Comparison of ENCODE assay signal across 2 cellular contexts in genomic region chr1:194975913-194976312, GRCh38.
TF ChIP-seq lines count a peak whose summit lies in the region.

No MANE protein-coding gene starts in this region.

TF ChIP-seq in SK-N-SH, 30 proteins besides CTCF, POLR2A, EP300 and RAD21 (continued from another document):
- TF ChIP-seq ZBTB33 (IDR thresholded peaks at IDR 0.05; ENCODE audit: borderline replicate concordance, low read depth): no peak
- TF ChIP-seq, protein P1, sequence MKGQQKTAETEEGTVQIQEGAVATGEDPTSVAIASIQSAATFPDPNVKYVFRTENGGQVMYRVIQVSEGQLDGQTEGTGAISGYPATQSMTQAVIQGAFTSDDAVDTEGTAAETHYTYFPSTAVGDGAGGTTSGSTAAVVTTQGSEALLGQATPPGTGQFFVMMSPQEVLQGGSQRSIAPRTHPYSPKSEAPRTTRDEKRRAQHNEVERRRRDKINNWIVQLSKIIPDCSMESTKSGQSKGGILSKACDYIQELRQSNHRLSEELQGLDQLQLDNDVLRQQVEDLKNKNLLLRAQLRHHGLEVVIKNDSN (IDR thresholded peaks at IDR 0.05; ENCODE audit: borderline replicate concordance, low read depth): no peak
- TF ChIP-seq CHD2 (IDR thresholded peaks at IDR 0.05; ENCODE audit: low read length, partially characterized antibody): no peak
- TF ChIP-seq, protein P2, sequence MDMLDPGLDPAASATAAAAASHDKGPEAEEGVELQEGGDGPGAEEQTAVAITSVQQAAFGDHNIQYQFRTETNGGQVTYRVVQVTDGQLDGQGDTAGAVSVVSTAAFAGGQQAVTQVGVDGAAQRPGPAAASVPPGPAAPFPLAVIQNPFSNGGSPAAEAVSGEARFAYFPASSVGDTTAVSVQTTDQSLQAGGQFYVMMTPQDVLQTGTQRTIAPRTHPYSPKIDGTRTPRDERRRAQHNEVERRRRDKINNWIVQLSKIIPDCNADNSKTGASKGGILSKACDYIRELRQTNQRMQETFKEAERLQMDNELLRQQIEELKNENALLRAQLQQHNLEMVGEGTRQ (IDR thresholded peaks at IDR 0.05; ENCODE audit: borderline replicate concordance, low read depth, low read length): no peak
- TF ChIP-seq FOXJ3 (CRISPR knock-in tag; IDR thresholded peaks at IDR 0.05): no peak

TF ChIP-seq in SK-N-SH treated with all-trans-retinoic acid at 6 μM for 48 hours, 23 proteins besides CTCF, POLR2A, EP300 and RAD21 (continued from another document):
- TF ChIP-seq PATZ1 (CRISPR knock-in tag; IDR thresholded peaks at IDR 0.05; ENCODE audit: borderline replicate concordance) (no peak), ZC3H10 (CRISPR knock-in tag; IDR thresholded peaks at IDR 0.05) (no peak; the same call in 1 of the 2 replicates), OSR1 (CRISPR knock-in tag; IDR thresholded peaks at IDR 0.05) (no peak), ZFP3 (CRISPR knock-in tag; IDR thresholded peaks at IDR 0.05) (no peak), RARB (CRISPR knock-in tag; IDR thresholded peaks at IDR 0.05) (no peak), ZNF8 (CRISPR knock-in tag; IDR thresholded peaks at IDR 0.05) (no peak)
